8 cellular contexts compared by ENCODE assay signal in genomic region chr9:128723352-128723865, GRCh38. TPM values are rescaled to one million over a fixed set of nuclear protein-coding genes. Genes with fewer than 3 reads are reported as not detected.
DNase-seq lines count a peak whose midpoint lies in the region; ATAC-seq and TF ChIP-seq lines count a peak whose summit lies in the region.

No MANE protein-coding gene starts in this region.

- DNase-seq in BJ (ENCODE audit: low read depth), result no peak
- DNase-seq in Jurkat, Clone E6-1 (ENCODE audit: low read depth, low spot score), result no peak
- DNase-seq in colonic mucosa, result peak; percentile 37
- no peak for DNase-seq in naive thymus-derived CD8-positive, alpha-beta T cell
- no peak for DNase-seq in NCI-H1436 treated with DMSO at 0.1 percent for 48 hours (lab: John Stamatoyannopoulos, UW)
- DNase-seq in NCI-H2029 (lab: John Stamatoyannopoulos, UW), result no peak

- peak overlapping the region; percentile 81 to 97 for H3K9ac ChIP-seq in colonic mucosa (ENCODE audit: low read depth in 2 of 2, low read length in 2 of 2)

- H3K27me3 ChIP-seq in BJ (ENCODE audit: control insufficient read depth, insufficient read depth, low read length) (no peaks in the 10 kb centered on the region), colonic mucosa (no peaks in the 10 kb centered on the region)

- intact Hi-C loops in colonic mucosa (cut with DNase I), result no loop called here

- H3K4me3 ChIP-seq in BJ (ENCODE audit: low read depth, low read length), result peak overlapping the region; percentile 69
- peak overlapping the region; percentile 97 for H3K4me3 ChIP-seq in Jurkat, Clone E6-1 (ENCODE audit: low read length)
- H3K4me3 ChIP-seq in colonic mucosa, result peak overlapping the region; percentile 96

- H3K9me3 Mint-ChIP-seq in naive thymus-derived CD8-positive, alpha-beta T cell, result no peaks in the 10 kb centered on the region

- TF ChIP-seq CTCF in BJ (IDR thresholded peaks at IDR 0.05; ENCODE audit: insufficient read depth, low read depth, low read length) (no peak), colonic mucosa (IDR thresholded peaks at IDR 0.05) (no peak)

- H3K4me3 Mint-ChIP-seq in naive thymus-derived CD8-positive, alpha-beta T cell, result peak overlapping the region; percentile 85 to 95 (median 92)

- H3K4me1 ChIP-seq in colonic mucosa, result no peaks in the 10 kb centered on the region

- H3K27me3 Mint-ChIP-seq in naive thymus-derived CD8-positive, alpha-beta T cell, result no peaks in the 10 kb centered on the region

- POLR2A ChIA-PET in BJ (lab: Charles Lee), result interaction anchor here (0.6 kb wide), 1 partner anchor 106 kb away, joined by 4 read pairs; the partner anchor contains the start of gene SPOUT1
- POLR2A ChIA-PET in naive thymus-derived CD8-positive, alpha-beta T cell (lab: Charles Lee), result interaction anchor here (0.6 to 2.6 kb wide), 10 partner anchors 9 to 862 kb away, joined by 3 to 25 read pairs (median 6); partner anchors contain the start of genes DYNC2I2, ENDOG, SET and TBC1D13

- H3K27ac ChIP-seq in colonic mucosa, result peak overlapping the region; percentile 89

- ATAC-seq in naive thymus-derived CD8-positive, alpha-beta T cell, result no peak
- ATAC-seq in HG03097 (IDR thresholded peaks at IDR 0.05; ENCODE audit: low FRiP score, unreplicated experiment), result no peak
- no peak for ATAC-seq in HG02623 (IDR thresholded peaks at IDR 0.05; ENCODE audit: unreplicated experiment)

- H3K9me3 ChIP-seq in colonic mucosa, result no peaks in the 10 kb centered on the region

- peaks cover 22 to 48% (median 38%) of the 10 kb centered on the region in 4 donors for H3K4me1 Mint-ChIP-seq in naive thymus-derived CD8-positive, alpha-beta T cell

- peak overlapping the region; percentile 84 to 96 (median 94) for H3K27ac Mint-ChIP-seq in naive thymus-derived CD8-positive, alpha-beta T cell

- peaks cover 0 to 13% (median 0%) of the 10 kb centered on the region in 3 donors for H3K36me3 Mint-ChIP-seq in naive thymus-derived CD8-positive, alpha-beta T cell

- CTCF ChIA-PET in BJ (lab: Yijun Ruan, JAX), result interaction anchor here (1.5 to 3.1 kb wide), 4 partner anchors 8 to 95 kb away, joined by 5 to 12 read pairs (median 8); partner anchors contain the start of genes ENDOG and PKN3

- H3K36me3 ChIP-seq in BJ (ENCODE audit: control insufficient read depth, insufficient read depth, low read length) (peaks cover 2% of the 10 kb centered on the region; the same call in 1 of the 2 replicates), colonic mucosa (no peaks in the 10 kb centered on the region)

RNA-seq across cellular contexts. Expression of gene ZDHHC12, which starts 0.5 kb away (rescaled TPM):
- 41.6 and 60.0 TPM in 2 replicates for polyA plus RNA-seq in BJ (2011; rRNA removed)
- 13.7 and 15.9 TPM in 2 replicates for polyA minus RNA-seq in BJ (2011; rRNA and poly(A)+ RNA removed)
- polyA plus RNA-seq in Jurkat, Clone E6-1 (2012; ENCODE audit: insufficient read depth, insufficient read length), result 58.0 TPM
- total RNA-seq in colonic mucosa, result 100 to 1,000 TPM in 1 of 2 donors, 10 to 100 TPM in 1; 69.9 to 129 TPM
- 10 to 100 TPM; 24.2 to 30.7 TPM for total RNA-seq in naive thymus-derived CD8-positive, alpha-beta T cell
- polyA plus RNA-seq in naive thymus-derived CD8-positive, alpha-beta T cell, result 10 to 100 TPM; 51.7 to 75.5 (median 64.3) TPM

RNA-seq across cellular contexts. Expression of gene PKN3, which starts 21.1 kb away (rescaled TPM):
- 2.8 and 3.4 TPM in 2 replicates for polyA plus RNA-seq in BJ (2011; rRNA removed)
- polyA minus RNA-seq in BJ (2011; rRNA and poly(A)+ RNA removed), result 4.2 and 4.7 TPM in 2 replicates
- polyA plus RNA-seq in Jurkat, Clone E6-1 (2012; ENCODE audit: insufficient read depth, insufficient read length), result 22.0 TPM
- 1 to 10 TPM; 2.8 to 7.5 TPM for total RNA-seq in colonic mucosa
- total RNA-seq in naive thymus-derived CD8-positive, alpha-beta T cell, result 1 to 10 TPM; 1.8 to 2.2 TPM
- polyA plus RNA-seq in naive thymus-derived CD8-positive, alpha-beta T cell, result 1 to 10 TPM in 2 of 3 donors, under 1 TPM in 1; 0.98 to 1.5 (median 1.0) TPM

RNA-seq across cellular contexts. Expression of gene SET, which starts 34.4 kb away (rescaled TPM):
- polyA plus RNA-seq in BJ (2011; rRNA removed), result 51.6 and 130 TPM in 2 replicates
- polyA minus RNA-seq in BJ (2011; rRNA and poly(A)+ RNA removed), result 55.0 and 55.1 TPM in 2 replicates
- polyA plus RNA-seq in Jurkat, Clone E6-1 (2012; ENCODE audit: insufficient read depth, insufficient read length), result 633 TPM
- total RNA-seq in colonic mucosa, result 100 to 1,000 TPM; 222 to 348 TPM
- total RNA-seq in naive thymus-derived CD8-positive, alpha-beta T cell, result 100 to 1,000 TPM; 314 to 325 TPM
- polyA plus RNA-seq in naive thymus-derived CD8-positive, alpha-beta T cell, result 100 to 1,000 TPM; 179 to 229 (median 209) TPM

RNA-seq across cellular contexts. Expression of gene ZER1, which starts 48.3 kb away (rescaled TPM):
- 41.4 and 64.5 TPM in 2 replicates for polyA plus RNA-seq in BJ (2011; rRNA removed)
- polyA minus RNA-seq in BJ (2011; rRNA and poly(A)+ RNA removed), result 69.5 and 79.8 TPM in 2 replicates
- 10.7 TPM for polyA plus RNA-seq in Jurkat, Clone E6-1 (2012; ENCODE audit: insufficient read depth, insufficient read length)
- 10 to 100 TPM; 35.1 to 54.7 TPM for total RNA-seq in colonic mucosa
- 10 to 100 TPM; 49.1 to 50.3 TPM for total RNA-seq in naive thymus-derived CD8-positive, alpha-beta T cell
- 10 to 100 TPM; 34.7 to 46.9 (median 45.7) TPM for polyA plus RNA-seq in naive thymus-derived CD8-positive, alpha-beta T cell
